Comparison of ENCODE assay signal across 1 cellular context in genomic region chr5:121156565-121156964, GRCh38.
TF ChIP-seq lines count a peak whose summit lies in the region.

No MANE protein-coding gene starts in this region.

TF ChIP-seq in H1, 55 proteins besides CTCF, POLR2A, EP300 and RAD21 (continued from another document):
- TF ChIP-seq CHD7 (IDR thresholded peaks at IDR 0.05; ENCODE audit: insufficient replicate concordance, low read length) = no peak
- TF ChIP-seq TEAD4 (IDR thresholded peaks at IDR 0.05; ENCODE audit: low read depth, low read length) = no peak
- peak; percentile 26 for TF ChIP-seq NANOG (IDR thresholded peaks at IDR 0.05; ENCODE audit: insufficient read depth, low read depth, low read length, poor library complexity, severe bottlenecking)
